In genomic region chr1:193066606-193067005, GRCh38 we compare ENCODE assay signal across 17 cellular contexts. TPM values are rescaled to one million over a fixed set of nuclear protein-coding genes. Genes with fewer than 3 reads are reported as not detected.
A peak's percentile ranks its signal among the peaks of the same experiment; 100 is the strongest.
DNase-seq lines count a peak whose midpoint lies in the region; ATAC-seq and TF ChIP-seq lines count a peak whose summit lies in the region.
"Had no signal": no experiment of that assay in that cellular context is flagged by ENCODE, and none has a peak within 500 bp of the region (broad histone marks: within the 10 kb centered on the region; RNA-seq: fewer than 3 reads in every experiment).

No MANE protein-coding gene starts in this region.

- DNase-seq in activated CD4-positive, alpha-beta T cell treated with anti-CD3 and anti-CD28 coated beads for 36 hours, result no peak
- DNase-seq in activated CD4-positive, alpha-beta T cell treated with anti-CD3 and anti-CD28 coated beads, Interleukin-2, amount 50 U/mL, for 4 hours, result no peak
- no peak for DNase-seq in activated B cell treated with CpG ODN at 0.5 μM for 24 hours
- DNase-seq in naive thymus-derived CD4-positive, alpha-beta T cell, result no peak
- DNase-seq: 8988T; C1 segment of cervical spinal cord; lower lobe of right lung; NCI-H526; nephron progenitor cell; SHP77 treated with DMSO at 0.1 percent for 48 hours; stimulated activated naive CD4-positive, alpha-beta T cell treated with Interleukin-2 at 50 U/mL for 16 hours; T-helper 2 cell; upper lobe of right lung had no signal

- H3K4me1 Mint-ChIP-seq in activated CD4-positive, alpha-beta T cell treated with anti-CD3 and anti-CD28 coated beads for 36 hours, result peaks cover 74% of the 10 kb centered on the region
- peaks cover 64% of the 10 kb centered on the region for H3K4me1 Mint-ChIP-seq in activated B cell treated with CpG ODN at 0.5 μM for 24 hours
- peaks cover 46 to 89% (median 76%) of the 10 kb centered on the region in 7 donors for H3K4me1 Mint-ChIP-seq in naive thymus-derived CD4-positive, alpha-beta T cell

- no peaks in the 10 kb centered on the region for H3K9me3 ChIP-seq in naive thymus-derived CD4-positive, alpha-beta T cell (ENCODE audit: control insufficient read depth in 2 of 3, low read length in 3 of 3)
- H3K9me3 ChIP-seq: lower lobe of right lung, upper lobe of right lung had no signal

- ATAC-seq in activated CD4-positive, alpha-beta T cell treated with anti-CD3 and anti-CD28 coated beads for 36 hours, result no peak
- ATAC-seq in GM21723 (IDR thresholded peaks at IDR 0.05; ENCODE audit: unreplicated experiment) (peak; percentile 26), activated B cell treated with CpG ODN at 0.5 μM for 24 hours (ENCODE audit: low read depth) (no peak), GM18868 (IDR thresholded peaks at IDR 0.05; ENCODE audit: unreplicated experiment) (no peak), HG03378 (IDR thresholded peaks at IDR 0.05; ENCODE audit: unreplicated experiment) (no peak), HG02610 (IDR thresholded peaks at IDR 0.05; ENCODE audit: unreplicated experiment) (no peak)
- no peak for ATAC-seq in naive thymus-derived CD4-positive, alpha-beta T cell
- ATAC-seq: lower lobe of right lung, upper lobe of right lung had no signal

- CTCF ChIA-PET in activated CD4-positive, alpha-beta T cell treated with anti-CD3 and anti-CD28 coated beads for 36 hours (lab: Charles Lee), result interaction anchor here (0.9 to 1.2 kb wide), 2 partner anchors 27 to 35 kb away, joined by 3 read pairs; no protein-coding TSS in a partner anchor
- CTCF ChIA-PET in activated B cell treated with CpG ODN at 0.5 μM for 24 hours (lab: Charles Lee), result no interaction called here
- CTCF ChIA-PET in naive thymus-derived CD4-positive, alpha-beta T cell (lab: Charles Lee), result no interaction called here

- POLR2A ChIA-PET in activated CD4-positive, alpha-beta T cell treated with anti-CD3 and anti-CD28 coated beads for 36 hours (lab: Charles Lee), result no interaction called here
- POLR2A ChIA-PET in activated B cell treated with CpG ODN at 0.5 μM for 24 hours (lab: Charles Lee), result interaction anchor here (2.0 kb wide), 1 partner anchor 8 kb away, joined by 7 read pairs; the partner anchor contains the start of genes RO60 and UCHL5
- POLR2A ChIA-PET in naive thymus-derived CD4-positive, alpha-beta T cell (lab: Charles Lee), result no interaction called here

- no peaks in the 10 kb centered on the region for H3K27me3 Mint-ChIP-seq in activated CD4-positive, alpha-beta T cell treated with anti-CD3 and anti-CD28 coated beads for 36 hours
- H3K27me3 Mint-ChIP-seq in activated B cell treated with CpG ODN at 0.5 μM for 24 hours, result no peaks in the 10 kb centered on the region
- no peaks in the 10 kb centered on the region for H3K27me3 Mint-ChIP-seq in naive thymus-derived CD4-positive, alpha-beta T cell

- no peak overlapping the region for H3K4me3 Mint-ChIP-seq in activated CD4-positive, alpha-beta T cell treated with anti-CD3 and anti-CD28 coated beads for 36 hours
- no peak overlapping the region for H3K4me3 Mint-ChIP-seq in activated B cell treated with CpG ODN at 0.5 μM for 24 hours
- peak overlapping the region in 3 of 10 donors; percentile 0 to 23 (median 8) for H3K4me3 Mint-ChIP-seq in naive thymus-derived CD4-positive, alpha-beta T cell
- H3K4me3 Mint-ChIP-seq: nephron progenitor cell had no signal

- H3K9me3 Mint-ChIP-seq in activated CD4-positive, alpha-beta T cell treated with anti-CD3 and anti-CD28 coated beads for 36 hours (ENCODE audit: low read depth), result peaks cover 8% of the 10 kb centered on the region
- H3K9me3 Mint-ChIP-seq in activated B cell treated with CpG ODN at 0.5 μM for 24 hours, result peaks cover 5% of the 10 kb centered on the region
- H3K9me3 Mint-ChIP-seq in naive thymus-derived CD4-positive, alpha-beta T cell, result peaks cover 0 to 6% (median 0%) of the 10 kb centered on the region in 11 donors

- no peak for TF ChIP-seq CTCF in activated B cell treated with CpG ODN at 0.5 μM for 24 hours (IDR thresholded peaks at IDR 0.05)

- no peaks in the 10 kb centered on the region for H3K36me3 ChIP-seq in naive thymus-derived CD4-positive, alpha-beta T cell (ENCODE audit: control insufficient read depth in 2 of 3, insufficient read depth in 3 of 3, low read length in 3 of 3)
- H3K36me3 ChIP-seq: lower lobe of right lung had no signal

- peaks cover 8 to 25% of the 10 kb centered on the region in 2 donors for H3K4me1 ChIP-seq in naive thymus-derived CD4-positive, alpha-beta T cell (ENCODE audit: control insufficient read depth in 2 of 2, insufficient read depth in 2 of 2, low read length in 2 of 2)

- H3K27ac Mint-ChIP-seq in activated CD4-positive, alpha-beta T cell treated with anti-CD3 and anti-CD28 coated beads for 36 hours, result peak overlapping the region; percentile 40
- peak overlapping the region; percentile 27 for H3K27ac Mint-ChIP-seq in activated B cell treated with CpG ODN at 0.5 μM for 24 hours
- H3K27ac Mint-ChIP-seq in naive thymus-derived CD4-positive, alpha-beta T cell, result peak overlapping the region in 8 of 9 donors; percentile 16 to 79 (median 44)
- H3K27ac Mint-ChIP-seq: nephron progenitor cell had no signal

- peak overlapping the region; percentile 15 for H3K27ac ChIP-seq in naive thymus-derived CD4-positive, alpha-beta T cell (ENCODE audit: low read depth, low read length)
- H3K27ac ChIP-seq: lower lobe of right lung, upper lobe of right lung had no signal

- peaks cover 22% of the 10 kb centered on the region for H3K36me3 Mint-ChIP-seq in activated CD4-positive, alpha-beta T cell treated with anti-CD3 and anti-CD28 coated beads for 36 hours (ENCODE audit: low read depth)
- peaks cover 12% of the 10 kb centered on the region for H3K36me3 Mint-ChIP-seq in activated B cell treated with CpG ODN at 0.5 μM for 24 hours (ENCODE audit: low read depth)
- peaks cover 0 to 14% (median 11%) of the 10 kb centered on the region in 5 donors for H3K36me3 Mint-ChIP-seq in naive thymus-derived CD4-positive, alpha-beta T cell

- no peak overlapping the region for H3K4me3 ChIP-seq in naive thymus-derived CD4-positive, alpha-beta T cell (ENCODE audit: low read length)
- H3K4me3 ChIP-seq: lower lobe of right lung, upper lobe of right lung had no signal

- intact Hi-C loops in activated CD4-positive, alpha-beta T cell treated with anti-CD3 and anti-CD28 coated beads for 36 hours (cut with DNase I, micrococcal nuclease), result no loop called here
- intact Hi-C loops in activated B cell treated with CpG ODN at 0.5 μM for 24 hours (cut with micrococcal nuclease), result no loop called here
- intact Hi-C loops in naive thymus-derived CD4-positive, alpha-beta T cell (cut with micrococcal nuclease), result loop anchor here (10.0 kb wide), 2 partner anchors 988 to 1228 kb away; no protein-coding TSS in a partner anchor

- H3K27me3 ChIP-seq in naive thymus-derived CD4-positive, alpha-beta T cell (ENCODE audit: control insufficient read depth in 2 of 2, insufficient read depth in 2 of 2, low read length in 2 of 2), result no peaks in the 10 kb centered on the region
- H3K27me3 ChIP-seq: upper lobe of right lung had no signal

RNA-seq across cellular contexts. Expression of gene RO60, which starts 7.2 kb away (rescaled TPM):
- total RNA-seq in activated CD4-positive, alpha-beta T cell treated with anti-CD3 and anti-CD28 coated beads for 36 hours, result 10 to 100 TPM; 45.4 to 57.3 TPM
- total RNA-seq in activated B cell treated with CpG ODN at 0.5 μM for 24 hours, result 55.9 and 61.1 TPM in 2 replicates
- 10 to 100 TPM; 49.8 to 75.1 (median 67.2) TPM for total RNA-seq in naive thymus-derived CD4-positive, alpha-beta T cell
- 100 to 1,000 TPM; 108 to 109 TPM for polyA plus RNA-seq in naive thymus-derived CD4-positive, alpha-beta T cell

RNA-seq across cellular contexts. Expression of gene UCHL5, which starts 7.4 kb away (rescaled TPM):
- total RNA-seq in activated CD4-positive, alpha-beta T cell treated with anti-CD3 and anti-CD28 coated beads for 36 hours, result 100 to 1,000 TPM in 1 of 2 experiments, 10 to 100 TPM in 1; 94.5 to 141 TPM
- total RNA-seq in activated B cell treated with CpG ODN at 0.5 μM for 24 hours, result 32.3 and 36.4 TPM in 2 replicates
- total RNA-seq in naive thymus-derived CD4-positive, alpha-beta T cell, result 10 to 100 TPM; 20.2 to 48.6 (median 31.8) TPM
- polyA plus RNA-seq in naive thymus-derived CD4-positive, alpha-beta T cell, result 10 to 100 TPM; 46.4 to 58.2 TPM

RNA-seq across cellular contexts. Expression of gene GLRX2, which starts 38.6 kb away (rescaled TPM):
- total RNA-seq in activated CD4-positive, alpha-beta T cell treated with anti-CD3 and anti-CD28 coated beads for 36 hours, result 10 to 100 TPM; 29.8 to 30.2 TPM
- total RNA-seq in activated B cell treated with CpG ODN at 0.5 μM for 24 hours, result 10.9 and 14.4 TPM in 2 replicates
- 10 to 100 TPM in 3 of 5 experiments, 1 to 10 TPM in 2; 6.8 to 18.8 (median 11.4) TPM for total RNA-seq in naive thymus-derived CD4-positive, alpha-beta T cell
- 10 to 100 TPM; 10.4 to 11.4 TPM for polyA plus RNA-seq in naive thymus-derived CD4-positive, alpha-beta T cell

RNA-seq across cellular contexts. Expression of gene CDC73, which starts 55.2 kb away (rescaled TPM):
- 10 to 100 TPM; 40.8 to 52.4 TPM for total RNA-seq in activated CD4-positive, alpha-beta T cell treated with anti-CD3 and anti-CD28 coated beads for 36 hours
- total RNA-seq in activated B cell treated with CpG ODN at 0.5 μM for 24 hours, result 55.9 and 59.1 TPM in 2 replicates
- total RNA-seq in naive thymus-derived CD4-positive, alpha-beta T cell, result 10 to 100 TPM; 57.6 to 65.0 (median 58.8) TPM
- polyA plus RNA-seq in naive thymus-derived CD4-positive, alpha-beta T cell, result 10 to 100 TPM; 60.4 to 64.7 TPM

Comparison
In these comparisons a context has a peak if more than half of its experiments do, and no peak if none do; other contexts are left out.
1. intact Hi-C loops: an anchor here in naive thymus-derived CD4-positive, alpha-beta T cell (10.0 kb wide); none called in activated CD4-positive, alpha-beta T cell treated with anti-CD3 and anti-CD28 coated beads for 36 hours and activated B cell treated with CpG ODN at 0.5 μM for 24 hours.